Comparison of ENCODE assay signal across 22 cellular contexts in the genomic region with DNA sequence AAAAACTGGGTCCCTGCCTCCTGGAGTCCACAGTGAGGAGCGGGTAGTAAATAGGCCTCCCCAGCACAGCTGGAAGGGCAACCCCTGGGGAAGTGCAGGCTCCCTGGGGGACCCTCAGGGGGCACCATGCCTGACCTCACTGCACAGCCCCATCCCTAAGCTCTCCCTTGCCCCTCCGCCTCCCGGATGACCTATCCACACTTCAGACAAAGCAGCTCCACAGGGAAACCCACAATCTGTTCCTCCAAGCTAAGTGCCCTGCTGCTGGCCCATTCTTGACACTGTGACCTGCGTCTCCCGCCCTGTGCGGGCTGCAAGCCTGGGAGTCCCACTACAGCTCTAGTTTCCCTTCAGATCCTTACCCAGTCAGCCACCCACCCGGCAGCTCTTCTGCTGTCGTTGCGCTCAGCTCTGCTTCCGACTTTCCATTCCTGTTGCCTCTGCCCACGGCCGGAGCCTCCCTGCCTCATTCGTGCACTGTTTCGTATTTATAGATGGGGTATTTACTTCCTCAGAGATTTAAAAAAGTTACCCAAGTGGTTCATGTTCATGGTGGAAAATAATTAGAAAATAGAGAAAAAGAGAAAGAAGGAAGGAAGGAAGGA. TPM values are rescaled to one million over a fixed set of nuclear protein-coding genes. Genes with fewer than 3 reads are reported as not detected.
"Had no signal": no experiment of that assay in that cellular context is flagged by ENCODE, and none has a peak within 500 bp of the region (broad histone marks: within the 10 kb centered on the region; RNA-seq: fewer than 3 reads in every experiment).

No MANE protein-coding gene starts in this region.

- H3K4me1 Mint-ChIP-seq: activated naive CD8-positive, alpha-beta T cell treated with anti-CD3 and anti-CD28 coated beads, Interleukin-2, amount 10 ng/mL, durations not matched to agents 7 days and 5 days; activated T-helper 17 cell treated with anti-CD3 and anti-CD28 coated beads, Interleukin-2, amount 50 U/mL, for 72 hours; immature natural killer cell; naive thymus-derived CD8-positive, alpha-beta T cell; T-cell had no signal

- H3K4me1 ChIP-seq: body of pancreas, transverse colon had no signal

- DNase-seq: activated CD4-positive, alpha-beta T cell treated with anti-CD3 and anti-CD28 coated beads for 48 hours; activated CD4-positive, CD25-positive, alpha-beta regulatory T cell; activated CD8-positive, alpha-beta T cell treated with anti-CD3 and anti-CD28 coated beads for 36 hours; activated naive CD4-positive, alpha-beta T cell; activated naive CD8-positive, alpha-beta T cell treated with anti-CD3 and anti-CD28 coated beads, Interleukin-2, amount 10 ng/mL, durations not matched to agents 7 days and 5 days; activated T-cell treated with anti-CD3 and anti-CD28 coated beads, Interleukin-2, amount 50 U/mL, for 1 hour; body of pancreas; erythroblast; immature natural killer cell; mesenchymal stem cell; naive thymus-derived CD8-positive, alpha-beta T cell; nucleus accumbens; stimulated activated CD4-positive, alpha-beta T cell treated with anti-CD3 and anti-CD28 coated beads, Interleukin-12 subunit alpha, Interleukin-12 subunit beta, amount 100 ng/mL, for 4 hours; stimulated activated CD4-positive, alpha-beta T cell treated with anti-CD3 and anti-CD28 coated beads, Interleukin-1b, Interleukin-23, amount 100 ng/mL, for 48 hours; stimulated activated CD8-positive, alpha-beta memory T cell treated with anti-CD3 and anti-CD28 coated beads, Interleukin-4, amount 100 ng/mL, for 48 hours; stimulated activated naive CD4-positive, alpha-beta T cell treated with Interleukin-2 at 50 U/mL for 16 hours; T-cell; transverse colon had no signal

- H3K36me3 Mint-ChIP-seq: activated naive CD8-positive, alpha-beta T cell treated with anti-CD3 and anti-CD28 coated beads, Interleukin-2, amount 10 ng/mL, durations not matched to agents 7 days and 5 days; immature natural killer cell; T-cell had no signal

- H3K4me3 Mint-ChIP-seq: activated CD8-positive, alpha-beta T cell treated with anti-CD3 and anti-CD28 coated beads for 36 hours; activated naive CD8-positive, alpha-beta T cell treated with anti-CD3 and anti-CD28 coated beads, Interleukin-2, amount 10 ng/mL, durations not matched to agents 7 days and 5 days; activated T-helper 17 cell treated with anti-CD3 and anti-CD28 coated beads, Interleukin-2, amount 50 U/mL, for 72 hours; immature natural killer cell; naive thymus-derived CD8-positive, alpha-beta T cell; T-cell had no signal

- H3K9me3 Mint-ChIP-seq: activated CD8-positive, alpha-beta T cell treated with anti-CD3 and anti-CD28 coated beads for 36 hours; activated naive CD8-positive, alpha-beta T cell treated with anti-CD3 and anti-CD28 coated beads, Interleukin-2, amount 10 ng/mL, durations not matched to agents 7 days and 5 days; activated T-helper 17 cell treated with anti-CD3 and anti-CD28 coated beads, Interleukin-2, amount 50 U/mL, for 72 hours; naive thymus-derived CD8-positive, alpha-beta T cell; T-cell had no signal

- H3K4me3 ChIP-seq: body of pancreas, transverse colon had no signal

- H3K27ac Mint-ChIP-seq: activated CD8-positive, alpha-beta T cell treated with anti-CD3 and anti-CD28 coated beads for 36 hours; activated naive CD8-positive, alpha-beta T cell treated with anti-CD3 and anti-CD28 coated beads, Interleukin-2, amount 10 ng/mL, durations not matched to agents 7 days and 5 days; activated T-helper 17 cell treated with anti-CD3 and anti-CD28 coated beads, Interleukin-2, amount 50 U/mL, for 72 hours; immature natural killer cell; T-cell had no signal

- FAIRE-seq: colon, endometrium, frontal cortex had no signal

- H3K36me3 ChIP-seq: transverse colon had no signal

- H3K27ac ChIP-seq: body of pancreas, transverse colon had no signal

- ATAC-seq: activated CD8-positive, alpha-beta T cell treated with anti-CD3 and anti-CD28 coated beads for 36 hours; activated T-helper 17 cell treated with anti-CD3 and anti-CD28 coated beads, Interleukin-2, amount 50 U/mL, for 72 hours; body of pancreas; naive thymus-derived CD8-positive, alpha-beta T cell; T-cell had no signal

- H3K9me3 ChIP-seq: body of pancreas, transverse colon had no signal

RNA-seq across cellular contexts. Expression of a gene that starts 47.0 kb away (rescaled TPM):
- total RNA-seq: activated CD8-positive, alpha-beta T cell treated with anti-CD3 and anti-CD28 coated beads for 36 hours; activated naive CD8-positive, alpha-beta T cell treated with anti-CD3 and anti-CD28 coated beads, Interleukin-2, amount 10 ng/mL, durations not matched to agents 7 days and 5 days; activated T-helper 17 cell treated with anti-CD3 and anti-CD28 coated beads, Interleukin-2, amount 50 U/mL, for 72 hours; naive thymus-derived CD8-positive, alpha-beta T cell had no signal
- polyA plus RNA-seq: immature natural killer cell; naive thymus-derived CD8-positive, alpha-beta T cell had no signal
